ENCODE assay signal across 1 cellular context in genomic region chr22:44261861-44262595, GRCh38.
TF ChIP-seq lines count a peak whose summit lies in the region.

No MANE protein-coding gene starts in this region.

TF ChIP-seq in H1, 55 proteins besides CTCF, POLR2A, EP300 and RAD21 (continued from another document):
- no peak for TF ChIP-seq E2F6 (IDR thresholded peaks at IDR 0.05)
- no peak for TF ChIP-seq MAFK (IDR thresholded peaks at IDR 0.05; ENCODE audit: low read depth, low read length)
- TF ChIP-seq HDAC6 (IDR thresholded peaks at IDR 0.05; ENCODE audit: low read depth, low read length) = no peak
- no peak for TF ChIP-seq KDM4A (IDR thresholded peaks at IDR 0.05; ENCODE audit: low read depth, low read length, severe bottlenecking)
- TF ChIP-seq ZNF274 (IDR thresholded peaks at IDR 0.05; ENCODE audit: borderline replicate concordance, extremely low read depth, low read length) = no peak
- no peak for TF ChIP-seq JUN (IDR thresholded peaks at IDR 0.05; ENCODE audit: low read depth, low read length)
TF ChIP-seq in H1: peak in this region for 0.
